17 cellular contexts compared by ENCODE assay signal in genomic region chr5:109936091-109936490, GRCh38.
A peak's percentile ranks its signal among the peaks of the same experiment; 100 is the strongest.
DNase-seq lines count a peak whose midpoint lies in the region; ATAC-seq and TF ChIP-seq lines count a peak whose summit lies in the region.
"Had no signal": no experiment of that assay in that cellular context is flagged by ENCODE, and none has a peak within 500 bp of the region (broad histone marks: within the 10 kb centered on the region; RNA-seq: fewer than 3 reads in every experiment).

No MANE protein-coding gene starts in this region.

- no peak overlapping the region for H3K4me3 Mint-ChIP-seq in HFFc6
- H3K4me3 Mint-ChIP-seq: CD8-positive, alpha-beta T cell had no signal

- ATAC-seq in HG03039 (IDR thresholded peaks at IDR 0.05; ENCODE audit: unreplicated experiment): no peak
- ATAC-seq: CD8-positive, alpha-beta T cell; heart left ventricle; T-cell had no signal

- TF ChIP-seq CTCF in epithelial cell of proximal tubule (conservative IDR thresholded peaks at IDR 0.05; ENCODE audit: low read depth, low read length): no peak
- TF ChIP-seq CTCF in HFFc6 (IDR thresholded peaks at IDR 0.05): no peak

- H3K4me1 Mint-ChIP-seq in HFFc6 (ENCODE audit: low read depth): peaks cover 11% of the 10 kb centered on the region; the same call in 1 of the 2 replicates

- peaks cover 3% of the 10 kb centered on the region for H3K27me3 Mint-ChIP-seq in HFFc6 (ENCODE audit: insufficient read depth)
- H3K27me3 Mint-ChIP-seq: T-cell had no signal

- DNase-seq in NCI-H2227 (lab: John Stamatoyannopoulos, UW; ENCODE audit: unreplicated experiment): peak; percentile 6
- DNase-seq in NCI-H2227 treated with DMSO at 0.1 percent for 48 hours (lab: John Stamatoyannopoulos, UW): no peak
- DNase-seq in stimulated activated CD4-positive, alpha-beta T cell treated with anti-CD3 and anti-CD28 coated beads, Interleukin-1b, Interleukin-23, amount 100 ng/mL, for 48 hours: peak; percentile 17
- DNase-seq in stimulated activated CD4-positive, alpha-beta T cell treated with anti-CD3 and anti-CD28 coated beads, Interleukin-2, amount 100 ng/mL, for 24 hours: no peak
- DNase-seq in epithelial cell of proximal tubule (ENCODE audit: low read depth): peak; percentile 9
- DNase-seq in HFFc6: no peak
- no peak for DNase-seq in EL
- DNase-seq: CD8-positive, alpha-beta T cell; cortex of kidney; heart left ventricle; left ventricle myocardium inferior; NCI-H1417 treated with DMSO at 0.1 percent for 48 hours; NCI-H526; small intestine; stimulated activated CD4-positive, alpha-beta T cell treated with anti-CD3 and anti-CD28 coated beads, Interleukin-4, amount 100 ng/mL, for 4 hours; T-cell had no signal

- H3K9me3 Mint-ChIP-seq in HFFc6: no peaks in the 10 kb centered on the region

- H3K27ac Mint-ChIP-seq in HFFc6: no peak overlapping the region
- H3K27ac Mint-ChIP-seq: CD8-positive, alpha-beta T cell had no signal

- no peak overlapping the region for H3K4me3 ChIP-seq in epithelial cell of proximal tubule (ENCODE audit: low read depth, low read length)
- H3K4me3 ChIP-seq: heart left ventricle, left ventricle myocardium inferior had no signal

- no peaks in the 10 kb centered on the region for H3K36me3 Mint-ChIP-seq in HFFc6 (ENCODE audit: low read depth)
- H3K36me3 Mint-ChIP-seq: CD8-positive, alpha-beta T cell; T-cell had no signal

Comparison
In these comparisons a context has a peak if more than half of its experiments do, and no peak if none do; other contexts are left out.
1. DNase-seq: peak in NCI-H2227 (single experiment), stimulated activated CD4-positive, alpha-beta T cell treated with anti-CD3 and anti-CD28 coated beads, Interleukin-1b, Interleukin-23, amount 100 ng/mL, for 48 hours (single experiment) and epithelial cell of proximal tubule (single experiment); none in NCI-H2227 treated with DMSO at 0.1 percent for 48 hours (single experiment), stimulated activated CD4-positive, alpha-beta T cell treated with anti-CD3 and anti-CD28 coated beads, Interleukin-2, amount 100 ng/mL, for 24 hours (0 of 2), HFFc6 (single experiment) and EL (single experiment).